19 cellular contexts compared by ENCODE assay signal in the genomic region with DNA sequence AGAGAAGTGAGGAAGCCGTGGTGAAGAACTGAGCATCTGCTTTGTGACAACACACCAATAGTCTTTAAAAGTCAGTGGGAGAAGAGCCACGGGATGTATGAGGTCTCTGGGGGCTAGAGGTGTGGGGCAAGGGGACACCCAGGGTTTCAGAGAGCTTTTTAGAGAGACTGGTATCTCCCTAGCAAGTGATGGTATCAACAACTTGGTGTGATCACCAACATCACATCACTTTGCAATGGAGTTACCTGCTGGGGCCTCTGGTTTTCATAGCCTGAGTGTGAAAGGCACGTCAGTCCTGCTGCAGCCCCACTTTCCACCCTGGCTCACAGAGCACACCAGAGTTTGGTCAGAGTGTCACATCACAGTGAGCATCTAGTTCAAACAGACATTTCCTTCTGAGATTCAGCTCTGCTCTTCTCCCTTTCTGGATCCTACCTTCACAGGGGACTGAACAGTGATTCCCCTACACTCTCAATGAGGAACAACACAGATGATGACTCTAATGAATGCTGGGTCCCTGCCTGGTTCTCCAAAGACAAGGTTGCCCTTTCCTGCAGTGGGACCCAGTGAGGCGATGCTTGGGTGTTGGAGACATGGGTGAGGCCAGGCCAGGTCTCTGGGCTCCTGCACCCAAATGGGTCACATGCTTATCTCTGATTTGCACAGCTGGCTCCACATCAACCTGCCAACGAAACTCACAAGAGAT. TPM values are rescaled to one million over a fixed set of nuclear protein-coding genes. Genes with fewer than 3 reads are reported as not detected.
DNase-seq lines count a peak whose midpoint lies in the region; ATAC-seq and TF ChIP-seq lines count a peak whose summit lies in the region.
"Had no signal": no experiment of that assay in that cellular context is flagged by ENCODE, and none has a peak within 500 bp of the region (broad histone marks: within the 10 kb centered on the region; RNA-seq: fewer than 3 reads in every experiment).

No MANE protein-coding gene starts in this region.

- no peak for ATAC-seq in CD4-positive, alpha-beta T cell (ENCODE audit: poor library complexity)
- no peak for ATAC-seq in T-helper 17 cell
- ATAC-seq in naive B cell (ENCODE audit: low read depth in 2 of 2) = no peak
- ATAC-seq in HG03025 (IDR thresholded peaks at IDR 0.05; ENCODE audit: low FRiP score, unreplicated experiment) = no peak
- ATAC-seq in HG02852 (IDR thresholded peaks at IDR 0.05; ENCODE audit: unreplicated experiment) = no peak
- ATAC-seq: foreskin keratinocyte, left colon had no signal

- no peaks in the 10 kb centered on the region for H3K9me3 Mint-ChIP-seq in CD4-positive, alpha-beta T cell
- no peaks in the 10 kb centered on the region for H3K9me3 Mint-ChIP-seq in naive B cell

- no peak for TF ChIP-seq CTCF in AG04450 (IDR thresholded peaks at IDR 0.05; ENCODE audit: low read depth, low read length)
- TF ChIP-seq CTCF in CD4-positive, alpha-beta T cell (IDR thresholded peaks at IDR 0.05) = no peak

- peak overlapping the region; percentile 78 for H3K27ac Mint-ChIP-seq in CD4-positive, alpha-beta T cell
- H3K27ac Mint-ChIP-seq in T-helper 17 cell (peak overlapping the region; percentile 51), naive B cell (peak overlapping the region in 1 of 6 donors; percentile 56)

- H3K9me3 ChIP-seq in AG04450 (ENCODE audit: control insufficient read depth, insufficient read depth, low read length) (no peaks in the 10 kb centered on the region; the same call in 1 of the 2 replicates), T-helper 17 cell (ENCODE audit: control insufficient read depth, low read length, poor library complexity, severe bottlenecking) (no peaks in the 10 kb centered on the region)
- no peaks in the 10 kb centered on the region for H3K9me3 ChIP-seq in CD4-positive, alpha-beta T cell (ENCODE audit: control insufficient read depth, low read length)
- H3K9me3 ChIP-seq: colonic mucosa, ovary, thoracic aorta had no signal

- intact Hi-C loops in CD4-positive, alpha-beta T cell (cut with DNase I, micrococcal nuclease) = loop anchor here (5.0 kb wide), 2 partner anchors 72 to 78 kb away; partner anchors contain the start of gene LDLRAP1 (in 1 of the 2)

- no peaks in the 10 kb centered on the region for H3K27me3 Mint-ChIP-seq in CD4-positive, alpha-beta T cell
- H3K27me3 Mint-ChIP-seq in T-helper 17 cell = peaks cover 6% of the 10 kb centered on the region
- peaks cover 17 to 39% (median 30%) of the 10 kb centered on the region in 3 donors for H3K27me3 Mint-ChIP-seq in naive B cell

- no peak for DNase-seq in AG04450 (ENCODE audit: low read depth, low spot score)
- no peak for DNase-seq in CD4-positive, alpha-beta T cell
- DNase-seq in T-helper 17 cell = no peak
- no peak for DNase-seq in naive B cell
- DNase-seq in DMS153 (lab: John Stamatoyannopoulos, UW) = no peak
- DNase-seq in UCSD-AML1 (lab: John Stamatoyannopoulos, UW; ENCODE audit: unreplicated experiment) = no peak
- DNase-seq: activated gamma-delta T cell treated with Interleukin-2 at 50 U/mL for 16 hours, colonic mucosa, DMS79, foreskin keratinocyte, GOT3, KG1, left colon, NCI-H1105, NCI-H69, ovary had no signal

- H3K4me3 ChIP-seq in AG04450 (ENCODE audit: low read depth, low read length) = no peak overlapping the region
- H3K4me3 ChIP-seq: colonic mucosa, ovary, thoracic aorta had no signal

- H3K4me3 Mint-ChIP-seq in CD4-positive, alpha-beta T cell = peak overlapping the region; percentile 90
- H3K4me3 Mint-ChIP-seq in T-helper 17 cell (no peak overlapping the region), naive B cell (peak overlapping the region in 7 of 8 donors; percentile 40 to 87 (median 70))

- POLR2A ChIA-PET in AG04450 (lab: Yijun Ruan, JAX) = no interaction called here
- POLR2A ChIA-PET in CD4-positive, alpha-beta T cell (lab: Charles Lee) = interaction anchor here (1.1 to 3.8 kb wide), 4 partner anchors 16 to 205 kb away, joined by 3 to 36 read pairs (median 6); partner anchors contain the start of gene MTFR1L

- H3K36me3 Mint-ChIP-seq in CD4-positive, alpha-beta T cell (ENCODE audit: low read depth) = peaks cover 15% of the 10 kb centered on the region
- H3K36me3 Mint-ChIP-seq in T-helper 17 cell (ENCODE audit: low read depth) = peaks cover 2% of the 10 kb centered on the region
- H3K36me3 Mint-ChIP-seq in naive B cell = no peaks in the 10 kb centered on the region

- CTCF ChIA-PET in AG04450 (lab: Charles Lee) = interaction anchor here (0.5 to 1.6 kb wide), 2 partner anchors 181 to 357 kb away, joined by 3 to 6 read pairs; no protein-coding TSS in a partner anchor
- CTCF ChIA-PET in CD4-positive, alpha-beta T cell (lab: Charles Lee) = interaction anchor here (0.9 kb wide), 1 partner anchor 196 kb away, joined by 3 read pairs; no protein-coding TSS in a partner anchor

- H3K4me1 Mint-ChIP-seq in CD4-positive, alpha-beta T cell (ENCODE audit: low read depth) = peaks cover 46% of the 10 kb centered on the region
- H3K4me1 Mint-ChIP-seq in T-helper 17 cell (peaks cover 36% of the 10 kb centered on the region), naive B cell (peaks cover 21 to 29% (median 26%) of the 10 kb centered on the region in 3 donors)

- H3K27me3 ChIP-seq in AG04450 (ENCODE audit: control insufficient read depth, insufficient read depth, low read length) = peaks cover 33% of the 10 kb centered on the region
- H3K27me3 ChIP-seq in CD4-positive, alpha-beta T cell (ENCODE audit: control insufficient read depth, insufficient read depth, low read length) = no peaks in the 10 kb centered on the region
- H3K27me3 ChIP-seq: ovary had no signal

- H3K27ac ChIP-seq in AG04450 (ENCODE audit: low read depth, low read length) = peak overlapping the region; percentile 21
- no peak overlapping the region for H3K27ac ChIP-seq in CD4-positive, alpha-beta T cell (ENCODE audit: low read depth, low read length)
- H3K27ac ChIP-seq: colonic mucosa, foreskin keratinocyte had no signal

RNA-seq across cellular contexts. Expression of gene MAN1C1, which starts 2.0 kb away (rescaled TPM):
- polyA plus RNA-seq in AG04450 (2011; rRNA removed) = 16.9 TPM in 2 replicates
- 12.7 and 17.1 TPM in 2 replicates for polyA minus RNA-seq in AG04450 (2011; rRNA and poly(A)+ RNA removed)
- total RNA-seq in CD4-positive, alpha-beta T cell = 10 to 100 TPM; 44.4 to 46.9 TPM
- 10 to 100 TPM; 16.9 to 27.3 TPM for total RNA-seq in T-helper 17 cell
- under 1 TPM in 3 of 6 donors, not detected in 3; 0.16 to 0.52 (median 0.44) TPM for polyA plus RNA-seq in naive B cell (ENCODE audit: low read depth in 6 of 6)
